1 cellular context compared by ENCODE assay signal in the genomic region with DNA sequence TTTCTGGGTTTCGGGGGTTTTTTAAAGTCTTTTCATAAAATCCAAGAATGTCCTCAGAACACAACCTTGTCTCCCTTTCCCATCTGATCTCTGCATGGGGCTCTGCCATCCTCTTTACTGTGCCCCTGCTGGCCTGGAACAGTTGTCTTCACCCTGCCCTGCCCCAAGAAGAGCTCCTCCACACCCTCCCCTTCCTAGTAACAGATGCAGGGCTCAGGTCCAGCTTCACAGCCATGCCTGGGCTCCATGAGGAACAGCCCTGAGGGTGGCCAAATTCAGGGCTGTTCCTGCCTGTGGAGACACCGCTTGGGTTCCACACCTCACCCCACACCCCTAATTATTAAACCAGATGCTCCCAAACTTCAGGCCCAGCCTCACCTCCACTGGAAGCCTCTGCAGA.
TF ChIP-seq lines count a peak whose summit lies in the region.

No MANE protein-coding gene starts in this region.

TF ChIP-seq in GM12878, 131 proteins besides CTCF, POLR2A, EP300 and RAD21:
- TF ChIP-seq CREB1 (IDR thresholded peaks at IDR 0.05; ENCODE audit: low read depth) (no peak), DPF2 (IDR thresholded peaks at IDR 0.05) (no peak), FOXM1 (IDR thresholded peaks at IDR 0.05; ENCODE audit: low read depth, low read length) (no peak), GABPA (IDR thresholded peaks at IDR 0.05; ENCODE audit: low read depth) (no peak), PAX5 (IDR thresholded peaks at IDR 0.05; ENCODE audit: borderline replicate concordance, low read depth, low read length) (no peak), ZNF24 (IDR thresholded peaks at IDR 0.05) (no peak), POLR2AphosphoS5 (IDR thresholded peaks at IDR 0.05; ENCODE audit: low read length) (no peak), ESRRA (IDR thresholded peaks at IDR 0.05; ENCODE audit: low read length) (no peak), TAF1 (IDR thresholded peaks at IDR 0.05; ENCODE audit: borderline replicate concordance, low read depth, low read length) (no peak)
- TF ChIP-seq, protein P1, sequence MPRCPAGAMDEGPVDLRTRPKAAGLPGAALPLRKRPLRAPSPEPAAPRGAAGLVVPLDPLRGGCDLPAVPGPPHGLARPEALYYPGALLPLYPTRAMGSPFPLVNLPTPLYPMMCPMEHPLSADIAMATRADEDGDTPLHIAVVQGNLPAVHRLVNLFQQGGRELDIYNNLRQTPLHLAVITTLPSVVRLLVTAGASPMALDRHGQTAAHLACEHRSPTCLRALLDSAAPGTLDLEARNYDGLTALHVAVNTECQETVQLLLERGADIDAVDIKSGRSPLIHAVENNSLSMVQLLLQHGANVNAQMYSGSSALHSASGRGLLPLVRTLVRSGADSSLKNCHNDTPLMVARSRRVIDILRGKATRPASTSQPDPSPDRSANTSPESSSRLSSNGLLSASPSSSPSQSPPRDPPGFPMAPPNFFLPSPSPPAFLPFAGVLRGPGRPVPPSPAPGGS (IDR thresholded peaks at IDR 0.05; ENCODE audit: borderline replicate concordance, insufficient read depth, low read depth, low read length, poor library complexity, severe bottlenecking), result no peak
